In the genomic region with DNA sequence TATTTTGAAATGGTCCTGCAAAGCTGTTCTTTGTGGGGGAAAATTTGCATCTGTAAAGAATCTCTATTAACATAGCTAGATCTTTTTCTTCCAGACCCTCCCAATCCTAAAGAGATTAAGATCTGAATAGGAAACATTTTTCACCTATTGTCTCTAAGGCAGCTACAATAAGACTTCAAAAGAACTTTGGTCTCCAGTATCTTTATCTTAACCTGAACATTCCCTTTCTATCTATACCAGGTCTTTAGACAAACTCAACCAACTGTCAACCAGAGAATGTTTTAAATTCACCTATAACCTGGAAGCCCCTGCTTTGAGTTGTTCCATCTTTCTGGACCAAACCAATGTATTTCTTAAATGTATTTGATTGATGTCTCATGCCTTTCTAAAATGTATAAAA, we compare ENCODE assay signal across 1 cellular context. TPM values are rescaled to one million over a fixed set of nuclear protein-coding genes. Genes with fewer than 3 reads are reported as not detected.
"Had no signal": no experiment of that assay in that cellular context is flagged by ENCODE, and none has a peak within 500 bp of the region (broad histone marks: within the 10 kb centered on the region; RNA-seq: fewer than 3 reads in every experiment).

No MANE protein-coding gene starts in this region.

RNA-seq across cellular contexts. Expression of gene TMEM254, which starts 10.6 kb away (rescaled TPM):
- total RNA-seq: OCI-LY7 had no signal
